ENCODE assay signal across 25 cellular contexts in the genomic region with DNA sequence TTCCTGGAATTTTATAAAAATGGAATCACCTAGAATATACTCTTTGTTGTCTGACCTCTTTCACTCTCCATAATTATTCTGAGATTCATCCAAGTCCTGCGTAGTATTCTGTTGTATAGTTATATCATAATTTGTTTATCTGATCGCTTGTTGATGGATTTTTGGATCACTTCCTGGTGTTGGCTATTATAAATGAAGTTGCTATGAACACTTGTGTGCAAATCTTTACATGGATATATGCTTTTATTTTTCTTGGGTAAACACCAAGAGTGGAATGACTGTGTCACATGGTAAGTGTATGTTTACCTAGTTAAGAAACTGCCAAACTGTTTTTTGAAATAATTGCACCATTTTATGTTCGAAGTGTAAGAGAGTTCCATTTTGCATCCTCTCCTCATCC.
DNase-seq lines count a peak whose midpoint lies in the region; ATAC-seq, FAIRE-seq and TF ChIP-seq lines count a peak whose summit lies in the region.
"Had no signal": no experiment of that assay in that cellular context is flagged by ENCODE, and none has a peak within 500 bp of the region (broad histone marks: within the 10 kb centered on the region; RNA-seq: fewer than 3 reads in every experiment).

No MANE protein-coding gene starts in this region.

- H3K4me2 ChIP-seq in OCI-LY3 (ENCODE audit: low read length) = no peak overlapping the region; the same call in 1 of the 2 replicates
- H3K4me2 ChIP-seq: A549; BLaER1 treated with 17β-estradiol and CSF1 and Interleukin-3, amounts not matched to agents 10 nM and 100 nM; GM23338 had no signal

- no peaks in the 10 kb centered on the region for H3K36me3 ChIP-seq in OCI-LY3 (replicated peaks; ENCODE audit: low read depth, low read length)
- no peaks in the 10 kb centered on the region for H3K36me3 ChIP-seq in vagina
- H3K36me3 ChIP-seq: BE2C; BLaER1 treated with 17β-estradiol and CSF1 and Interleukin-3, amounts not matched to agents 10 nM and 100 nM had no signal

- H3K27me3 Mint-ChIP-seq in endothelial cell (ENCODE audit: unreplicated experiment) = peaks cover 4% of the 10 kb centered on the region

- H3K27ac Mint-ChIP-seq in endothelial cell (ENCODE audit: unreplicated experiment) = peak overlapping the region; percentile 90
- H3K27ac Mint-ChIP-seq: CD14-positive monocyte; CD4-positive, alpha-beta T cell; CD8-positive, alpha-beta memory T cell; GM23338; H9 had no signal

- no peak for TF ChIP-seq POLR2A in vagina (IDR thresholded peaks at IDR 0.05)

- H3K36me3 Mint-ChIP-seq in endothelial cell (ENCODE audit: low read depth, unreplicated experiment) = peaks cover 15% of the 10 kb centered on the region
- H3K36me3 Mint-ChIP-seq: CD14-positive monocyte; CD8-positive, alpha-beta memory T cell had no signal

- H3K9me3 ChIP-seq in OCI-LY3 (ENCODE audit: insufficient read depth, low read length) (no peaks in the 10 kb centered on the region), vagina (no peaks in the 10 kb centered on the region)
- H3K9me3 ChIP-seq: A549, BE2C had no signal

- DNase-seq in NCI-H1092 treated with DMSO at 0.1 percent for 48 hours (lab: John Stamatoyannopoulos, UW) (peak; percentile 4), NCI-H1092 (lab: John Stamatoyannopoulos, UW) (no peak), LNCaP clone FGC (ENCODE audit: low read depth) (peak; percentile 67), endothelial cell (ENCODE audit: low spot score) (no peak), urothelium cell line (ENCODE audit: low spot score) (no peak), vagina (ENCODE audit: extremely low spot score in 2 of 2) (no peak)
- DNase-seq: 8988T; ACHN; AML-193; BE2C; CD4-positive, alpha-beta T cell; CD8-positive, alpha-beta memory T cell; DMS 273 treated with DMSO at 0.1 percent for 48 hours; DND-41; H9 had no signal

- no peaks in the 10 kb centered on the region for H4K20me1 ChIP-seq in OCI-LY3 (ENCODE audit: insufficient read depth, low read length)
- H4K20me1 ChIP-seq: BLaER1 treated with 17β-estradiol and CSF1 and Interleukin-3, amounts not matched to agents 10 nM and 100 nM had no signal

- H3K27ac ChIP-seq in OCI-LY3 (ENCODE audit: low read length) (peak overlapping the region; percentile 44; the same call in 1 of the 2 replicates), vagina (no peak overlapping the region)
- H3K27ac ChIP-seq: A549; BLaER1 treated with 17β-estradiol and CSF1 and Interleukin-3, amounts not matched to agents 10 nM and 100 nM had no signal

- H3K4me3 ChIP-seq in LNCaP clone FGC (ENCODE audit: low read depth, low read length) (no peak overlapping the region), OCI-LY3 (ENCODE audit: low read length) (no peak overlapping the region), vagina (no peak overlapping the region)
- H3K4me3 ChIP-seq: A549; BLaER1 treated with 17β-estradiol and CSF1 and Interleukin-3, amounts not matched to agents 10 nM and 100 nM; GM23338 had no signal

- TF ChIP-seq CTCF in LNCaP clone FGC (IDR thresholded peaks at IDR 0.05; ENCODE audit: control insufficient read depth, extremely low read depth, insufficient read depth) = no peak
- TF ChIP-seq CTCF in OCI-LY3 (IDR thresholded peaks at IDR 0.05; ENCODE audit: low read depth, low read length) = no peak
- TF ChIP-seq CTCF in endothelial cell (IDR thresholded peaks at IDR 0.05; ENCODE audit: unreplicated experiment) = no peak
- TF ChIP-seq CTCF in vagina (IDR thresholded peaks at IDR 0.05) = no peak

- H3K4me1 ChIP-seq in OCI-LY3 (ENCODE audit: low read length) (peaks cover 22% of the 10 kb centered on the region), vagina (no peaks in the 10 kb centered on the region)
- H3K4me1 ChIP-seq: A549; BE2C; BLaER1 treated with 17β-estradiol and CSF1 and Interleukin-3, amounts not matched to agents 10 nM and 100 nM had no signal

- peaks cover 2% of the 10 kb centered on the region for H3K9me3 Mint-ChIP-seq in endothelial cell (ENCODE audit: unreplicated experiment)

- H2AFZ ChIP-seq in OCI-LY3 (ENCODE audit: low read depth, low read length) = no peak overlapping the region
- H2AFZ ChIP-seq: GM23338 had no signal

- no peak for FAIRE-seq in urothelium cell line (lab: Jason Lieb, UNC)
- FAIRE-seq: A549, D721Med, G401.6, GM12892 had no signal

- peaks cover 10% of the 10 kb centered on the region for H3K4me1 Mint-ChIP-seq in endothelial cell (ENCODE audit: unreplicated experiment)
- H3K4me1 Mint-ChIP-seq: CD14-positive monocyte; CD8-positive, alpha-beta memory T cell; GM23338; H9 had no signal

- H3K27me3 ChIP-seq in OCI-LY3 (ENCODE audit: low read depth, low read length) (peaks cover 8% of the 10 kb centered on the region), vagina (no peaks in the 10 kb centered on the region)
- H3K27me3 ChIP-seq: BE2C; BLaER1 treated with 17β-estradiol and CSF1 and Interleukin-3, amounts not matched to agents 10 nM and 100 nM had no signal

- ATAC-seq in GM21528 (IDR thresholded peaks at IDR 0.05; ENCODE audit: low FRiP score, unreplicated experiment) = no peak
- ATAC-seq: A549, GM23338, HCT116 had no signal

- no peak overlapping the region for H3K9ac ChIP-seq in OCI-LY3 (ENCODE audit: low read length)
- H3K9ac ChIP-seq: BLaER1 treated with 17β-estradiol and CSF1 and Interleukin-3, amounts not matched to agents 10 nM and 100 nM had no signal

- intact Hi-C loops in vagina (cut with DNase I) = no loop called here

- H3K79me2 ChIP-seq in OCI-LY3 (ENCODE audit: low read length) = no peaks in the 10 kb centered on the region

- peak overlapping the region; percentile 76 for H3K4me3 Mint-ChIP-seq in endothelial cell (ENCODE audit: unreplicated experiment)
- H3K4me3 Mint-ChIP-seq: CD14-positive monocyte; CD4-positive, alpha-beta T cell; CD8-positive, alpha-beta memory T cell; GM23338; H9 had no signal

Comparison
In these comparisons a context has a peak if more than half of its experiments do, and no peak if none do; other contexts are left out.
1. DNase-seq: peak in NCI-H1092 treated with DMSO at 0.1 percent for 48 hours (single experiment) and LNCaP clone FGC (single experiment); none in NCI-H1092 (single experiment), endothelial cell (single experiment), urothelium cell line (single experiment) and vagina (0 of 2).